ENCODE assay signal across 16 cellular contexts in the genomic region with DNA sequence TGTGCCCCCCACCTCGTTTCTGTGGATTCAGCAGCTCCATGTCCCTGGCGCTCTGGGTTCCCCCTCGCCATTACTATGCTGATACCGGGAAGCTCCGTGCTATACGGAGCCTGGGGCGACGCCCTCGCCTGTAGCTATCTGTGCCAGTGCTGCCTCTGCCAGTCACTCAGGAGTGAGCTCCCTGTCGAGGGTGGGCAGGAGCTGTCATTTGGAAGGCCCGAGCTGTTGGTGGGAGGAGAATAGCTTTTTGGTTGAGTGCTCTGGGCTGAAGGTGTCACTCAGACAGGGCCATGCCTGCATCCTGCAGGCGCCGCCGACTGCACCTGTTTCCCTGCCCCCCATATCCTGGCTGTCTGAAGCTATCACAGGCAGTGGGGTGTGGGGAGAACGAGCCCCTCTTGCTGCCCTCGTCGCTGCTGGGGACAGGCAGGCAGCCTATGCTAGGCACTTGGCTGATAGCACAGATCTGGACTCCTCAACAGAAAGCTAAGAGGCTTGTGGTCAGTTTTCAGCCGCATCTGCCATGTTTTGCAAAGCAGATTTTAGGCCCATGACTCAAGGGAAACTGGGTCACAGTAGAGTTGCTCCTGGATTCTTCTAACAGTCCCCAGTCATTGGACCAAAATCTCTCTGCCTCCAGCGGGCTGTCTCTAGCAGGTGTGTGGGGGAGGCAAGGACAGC. TPM values are rescaled to one million over a fixed set of nuclear protein-coding genes. Genes with fewer than 3 reads are reported as not detected.
DNase-seq lines count a peak whose midpoint lies in the region; ATAC-seq, FAIRE-seq and TF ChIP-seq lines count a peak whose summit lies in the region.
"Had no signal": no experiment of that assay in that cellular context is flagged by ENCODE, and none has a peak within 500 bp of the region (broad histone marks: within the 10 kb centered on the region; RNA-seq: fewer than 3 reads in every experiment).

No MANE protein-coding gene starts in this region.

- H2AFZ ChIP-seq in K562 (ENCODE audit: low read depth, low read length) (no peak overlapping the region), neural progenitor cell (replicated peaks) (no peak overlapping the region)

- DNase-seq in NCI-H2171 treated with DMSO at 0.1 percent for 48 hours (lab: John Stamatoyannopoulos, UW) (peak; percentile 7), NCI-H2171 (lab: John Stamatoyannopoulos, UW) (no peak), K562 (ENCODE audit: extremely low read depth in 1 of 4, low spot score in 3 of 4) (no peak), neural progenitor cell (ENCODE audit: low spot score) (no peak), prostate gland (ENCODE audit: low spot score) (no peak)
- DNase-seq: gastrocnemius medialis, left colon, MM.1S, NCI-H446 treated with DMSO at 0.1 percent for 48 hours, RPMI8226, uterus had no signal

- H3K27me3 ChIP-seq in K562 (ENCODE audit: control insufficient read depth in 2 of 2, insufficient read depth in 2 of 2, low read length in 2 of 2): peaks cover 15 to 40% of the 10 kb centered on the region in 2 experiments
- H3K27me3 ChIP-seq in neural progenitor cell: peaks cover 98% of the 10 kb centered on the region
- H3K27me3 ChIP-seq in prostate gland (replicated peaks; ENCODE audit: insufficient read depth): peaks cover 7% of the 10 kb centered on the region

- H3K27ac ChIP-seq in K562 (ENCODE audit: extremely low read depth, low read depth, low read length) (no peak overlapping the region), neural progenitor cell (no peak overlapping the region), prostate gland (no peak overlapping the region)
- H3K27ac ChIP-seq: A549, gastrocnemius medialis, HL-60, uterus had no signal

- peaks cover 9% of the 10 kb centered on the region for H3F3A ChIP-seq in neural progenitor cell (ENCODE audit: low read depth)

- peaks cover 31% of the 10 kb centered on the region for H3K27me3 Mint-ChIP-seq in neural progenitor cell (ENCODE audit: insufficient read depth, low read depth)

- H3K9me3 ChIP-seq in K562 (replicated peaks; ENCODE audit: control insufficient read depth, insufficient read depth, low read depth, low read length) (no peaks in the 10 kb centered on the region), neural progenitor cell (ENCODE audit: low read depth) (no peaks in the 10 kb centered on the region), prostate gland (no peaks in the 10 kb centered on the region)
- H3K9me3 ChIP-seq: A549, gastrocnemius medialis, uterus had no signal

- POLR2A ChIA-PET in K562 (lab: Yijun Ruan, JAX): interaction anchor here (0.6 to 2.5 kb wide), 4 partner anchors 9 to 122 kb away, joined by 3 to 15 read pairs (median 3); no protein-coding TSS in a partner anchor

- TF ChIP-seq CTCF in K562 (IDR thresholded peaks at IDR 0.05 in 2 of 3, conservative IDR thresholded peaks at IDR 0.05 in 1 of 3; ENCODE audit: insufficient read depth in 2 of 3, low read depth in 1 of 3, low read length in 3 of 3) (no peak), neural progenitor cell (IDR thresholded peaks at IDR 0.05) (no peak), prostate gland (IDR thresholded peaks at IDR 0.05) (no peak)

- H3K79me2 ChIP-seq in K562 (ENCODE audit: control insufficient read depth, insufficient read depth, low read length) (no peaks in the 10 kb centered on the region), neural progenitor cell (ENCODE audit: low read depth) (no peaks in the 10 kb centered on the region)

- no peak overlapping the region for H3K4me3 ChIP-seq in K562
- no peak overlapping the region for H3K4me3 ChIP-seq in neural progenitor cell
- no peak overlapping the region for H3K4me3 ChIP-seq in prostate gland
- H3K4me3 ChIP-seq: A549, uterus had no signal

- no peak for TF ChIP-seq POLR2A in K562 (conservative IDR thresholded peaks at IDR 0.05)
- no peak for TF ChIP-seq POLR2A in prostate gland (IDR thresholded peaks at IDR 0.05)

- H4K20me1 ChIP-seq in K562 (replicated peaks; ENCODE audit: control insufficient read depth, insufficient read depth, low read length) (0 out of 2 replicates have a peak, but pooled peaks cover 3% of the 10 kb centered on the region), neural progenitor cell (ENCODE audit: low read depth) (peaks cover 8% of the 10 kb centered on the region)

- no peaks in the 10 kb centered on the region for H3K9me3 Mint-ChIP-seq in neural progenitor cell

- no peaks in the 10 kb centered on the region for H3K9me1 ChIP-seq in K562 (ENCODE audit: control insufficient read depth, insufficient read depth, low read length)

- no peak overlapping the region for H3K27ac Mint-ChIP-seq in neural progenitor cell

- H3K36me3 ChIP-seq in K562 (ENCODE audit: control insufficient read depth, insufficient read depth, low read length) (no peaks in the 10 kb centered on the region), neural progenitor cell (no peaks in the 10 kb centered on the region), prostate gland (no peaks in the 10 kb centered on the region)
- H3K36me3 ChIP-seq: gastrocnemius medialis, uterus had no signal

- CTCF ChIA-PET in K562 (lab: Yijun Ruan, JAX; ENCODE audit: low intra/inter-chr PET ratio): no interaction called here

- no peak for TF ChIP-seq RAD21 in K562 (CRISPR knock-in tag; conservative IDR thresholded peaks at IDR 0.05 in 1 of 2, IDR thresholded peaks at IDR 0.05 in 1 of 2)

- no peak for TF ChIP-seq EP300 in K562 (IDR thresholded peaks at IDR 0.05; ENCODE audit: low read length)

- FAIRE-seq in K562 (lab: Jason Lieb, UNC): no peak
- FAIRE-seq: A549 had no signal

- peak overlapping the region in 1 of 2 experiments; percentile 28; a peak in 1 of 4 replicates for H3K9ac ChIP-seq in K562 (ENCODE audit: insufficient read depth in 1 of 2, low read depth in 2 of 2, low read length in 2 of 2)
- H3K9ac ChIP-seq in neural progenitor cell: no peak overlapping the region

- peaks cover 0 to 61% of the 10 kb centered on the region in 2 experiments; a peak in 3 of 5 replicates for H3K4me1 ChIP-seq in K562 (replicated peaks in 1 of 2; ENCODE audit: control insufficient read depth in 2 of 2, insufficient read depth in 2 of 2, low read length in 2 of 2)
- H3K4me1 ChIP-seq in neural progenitor cell: peaks cover 19% of the 10 kb centered on the region
- peaks cover 6% of the 10 kb centered on the region for H3K4me1 ChIP-seq in prostate gland (replicated peaks)
- H3K4me1 ChIP-seq: A549 had no signal

- ATAC-seq in HG03280 (IDR thresholded peaks at IDR 0.05; ENCODE audit: unreplicated experiment) (peak; percentile 42), K562 (no peak), HG03097 (IDR thresholded peaks at IDR 0.05; ENCODE audit: low FRiP score, unreplicated experiment) (no peak), GM21723 (IDR thresholded peaks at IDR 0.05; ENCODE audit: unreplicated experiment) (no peak)
- ATAC-seq: A549, gastrocnemius medialis, left colon had no signal

- no TSS peak for BruUV-seq in K562 (replicated peaks; lab: Mats Ljungman, UMichigan)

- intact Hi-C loops in K562 (cut with micrococcal nuclease): no loop called here
- intact Hi-C loops in prostate gland (cut with DNase I): no loop called here

- in situ Hi-C loops in K562 (cut with MboI): no loop called here

- H3K4me1 Mint-ChIP-seq in neural progenitor cell: peaks cover 22% of the 10 kb centered on the region

- WGBS in K562 (ENCODE audit: insufficient coverage, low coverage, missing lambda C conversion rate): 10% methylated on average over 19 of the region's 19 CpGs
- 59% methylated on average over 19 of the region's 19 CpGs for WGBS in prostate gland

- peak overlapping the region; percentile 57 for H3K4me3 Mint-ChIP-seq in neural progenitor cell

- no peaks in the 10 kb centered on the region for H3K36me3 Mint-ChIP-seq in neural progenitor cell

- no peak overlapping the region for H3K4me2 ChIP-seq in K562 (ENCODE audit: insufficient read depth, low read length)
- no peak overlapping the region for H3K4me2 ChIP-seq in neural progenitor cell
- H3K4me2 ChIP-seq: A549 had no signal

TF ChIP-seq in K562, 482 proteins besides CTCF, POLR2A, EP300 and RAD21:
- TF ChIP-seq RBFOX2 (IDR thresholded peaks at IDR 0.05; ENCODE audit: low read depth, low read length): peak; percentile 15; the same call in 1 of the 2 replicates
- TF ChIP-seq ZBED1 (IDR thresholded peaks at IDR 0.05): no peak

RNA-seq across cellular contexts. Expression of gene CPLX1, which starts 31.8 kb away (rescaled TPM):
- 1.1 and 1.5 TPM in 2 replicates for total RNA-seq in K562 (2011; cell fraction: chromatin; rRNA removed; ENCODE audit: low replicate concordance)
- 0.92 and 1.3 TPM in 2 replicates for total RNA-seq in K562 (2011; cell fraction: nucleolus; rRNA removed)
- 0.61 and 0.73 TPM in 2 replicates for total RNA-seq in K562 (2011; cell fraction: nucleoplasm; rRNA removed)
- 0.61 and 1.00 TPM in 2 replicates for total RNA-seq in K562 (2014; rRNA removed)
- total RNA-seq in K562 (2014; rRNA removed; fragmentation: Illumina TruSeq; extraction: Trizol): not detected in 2 replicates
- 0.07 and 0.23 TPM in 2 replicates for total RNA-seq in K562 (2015; rRNA removed; fragmentation: Illumina TruSeq; extraction: Trizol)
- 2.1 and 3.3 TPM in 2 replicates for total RNA-seq in K562 (2021)
- 0.17 and 0.23 TPM in 2 replicates for polyA plus RNA-seq in K562 (2011; rRNA removed)
- polyA plus RNA-seq in K562 (2011; cell fraction: cytosol; rRNA removed): 0.04 and 0.33 TPM in 2 replicates
- polyA plus RNA-seq in K562 (2011; cell fraction: nucleus; rRNA removed): 1.2 and 4.9 TPM in 2 replicates
- 0.50 and 1.6 TPM in 2 replicates for polyA plus RNA-seq in K562 (2012)
- 0.12 and 0.21 TPM in 2 replicates for polyA plus RNA-seq in K562 (2014; fragmentation: Illumina TruSeq; extraction: Trizol)
- polyA plus RNA-seq in K562 (2014; fragmentation: Nextera tagmentation; extraction: Ambion mirVana): under 1 TPM in 1 of 2 experiments, not detected in 1; 0.03 TPM
- polyA plus RNA-seq in K562 (2014; rRNA removed): 0.55 and 1.3 TPM in 2 replicates
- 0.18 TPM in 1 of 2 replicates, not detected in the other for polyA minus RNA-seq in K562 (2011; rRNA and poly(A)+ RNA removed)
- 2.2 TPM in 1 of 2 replicates, not detected in the other for polyA minus RNA-seq in K562 (2011; cell fraction: cytosol; rRNA and poly(A)+ RNA removed)
- polyA minus RNA-seq in K562 (2011; cell fraction: nucleus; rRNA and poly(A)+ RNA removed): 0.27 TPM in 1 of 2 replicates, not detected in the other
- total RNA-seq in neural progenitor cell (ENCODE audit: low replicate concordance): not detected in 2 replicates
- 1 to 10 TPM; 2.5 to 4.4 TPM for total RNA-seq in prostate gland
